Comparison of ENCODE assay signal across 30 cellular contexts in the genomic region with DNA sequence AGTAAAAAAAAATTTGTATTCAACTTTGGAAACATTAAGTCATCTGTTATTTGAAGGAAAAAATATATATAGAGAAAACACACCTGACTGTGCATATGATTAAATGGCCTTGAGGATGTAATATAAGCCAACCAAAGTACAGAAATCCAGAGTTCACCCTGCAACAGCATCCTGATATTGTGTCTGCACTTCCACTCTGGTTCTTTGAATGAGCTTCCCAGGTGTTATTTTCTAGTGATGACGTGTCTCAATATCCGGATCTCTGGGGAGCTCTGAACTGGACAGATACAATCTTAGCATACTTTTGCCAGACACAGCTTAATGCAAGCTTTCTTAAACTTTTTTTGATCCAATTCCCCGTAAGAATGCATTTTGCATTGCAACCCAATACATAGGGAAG.
"Had no signal": no experiment of that assay in that cellular context is flagged by ENCODE, and none has a peak within 500 bp of the region (broad histone marks: within the 10 kb centered on the region; RNA-seq: fewer than 3 reads in every experiment).

No MANE protein-coding gene starts in this region.

- H3K27ac ChIP-seq: adrenal gland, body of pancreas, colonic mucosa, sigmoid colon, uterus, WERI-Rb-1 had no signal

- H3K27ac Mint-ChIP-seq: activated naive CD4-positive, alpha-beta T cell treated with anti-CD3 and anti-CD28 coated beads for 36 hours; activated naive CD8-positive, alpha-beta T cell treated with anti-CD3 and anti-CD28 coated beads for 36 hours; nephron; stimulated activated memory B cell treated with anti-CD40 and anti-IgM and Interleukin-4, amounts not matched to agents 10 μg/mL and 1 μg/mL and 100 μg/mL, for 72 hours; stimulated activated naive CD8-positive, alpha-beta T cell treated with anti-CD3 and anti-CD28 coated beads, Interleukin-15, amount 100 ng/mL, for 72 hours; T-cell; T-helper 2 cell treated with Interferon-gamma antibody and Interleukin-4, amounts not matched to agents 5 μg/mL and 100 μg/mL, for 36 hours; type B pancreatic cell had no signal

- DNase-seq: activated CD4-positive, alpha-beta T cell treated with anti-CD3 and anti-CD28 coated beads for 48 hours; activated CD4-positive, alpha-beta T cell treated with anti-CD3 and anti-CD28 coated beads, Interleukin-2, amount 50 U/mL, for 48 hours; activated CD8-positive, alpha-beta memory T cell treated with anti-CD3 and anti-CD28 coated beads for 24 hours; activated effector memory CD4-positive, alpha-beta T cell treated with anti-CD3 and anti-CD28 coated beads, Interleukin-2, amount 50 U/mL, for 16 hours; activated naive CD4-positive, alpha-beta T cell treated with anti-CD3 and anti-CD28 coated beads for 36 hours; activated naive CD8-positive, alpha-beta T cell treated with anti-CD3 and anti-CD28 coated beads for 36 hours; adrenal gland; body of pancreas; cerebellar nuclear complex; colonic mucosa; foreskin fibroblast; sigmoid colon; stimulated activated CD4-positive, alpha-beta T cell treated with anti-CD3 and anti-CD28 coated beads, Interleukin-1b, Interleukin-23, amount 100 ng/mL, for 48 hours; stimulated activated CD4-positive, alpha-beta T cell treated with anti-CD3 and anti-CD28 coated beads, Interleukin-4, amount 100 ng/mL, for 4 hours; stimulated activated CD8-positive, alpha-beta memory T cell treated with anti-CD3 and anti-CD28 coated beads, Interleukin-4, amount 100 ng/mL, for 48 hours; stimulated activated naive CD8-positive, alpha-beta T cell treated with anti-CD3 and anti-CD28 coated beads, Interleukin-15, amount 100 ng/mL, for 72 hours; substantia nigra; T-cell; uterus; WERI-Rb-1 had no signal

- H3K4me3 Mint-ChIP-seq: activated naive CD4-positive, alpha-beta T cell treated with anti-CD3 and anti-CD28 coated beads for 36 hours; activated naive CD8-positive, alpha-beta T cell treated with anti-CD3 and anti-CD28 coated beads for 36 hours; nephron; stimulated activated memory B cell treated with anti-CD40 and anti-IgM and Interleukin-4, amounts not matched to agents 10 μg/mL and 1 μg/mL and 100 μg/mL, for 72 hours; stimulated activated naive CD8-positive, alpha-beta T cell treated with anti-CD3 and anti-CD28 coated beads, Interleukin-15, amount 100 ng/mL, for 72 hours; T-cell; T-helper 2 cell treated with Interferon-gamma antibody and Interleukin-4, amounts not matched to agents 5 μg/mL and 100 μg/mL, for 36 hours; type B pancreatic cell had no signal

- H3K9me3 ChIP-seq: adrenal gland, body of pancreas, colonic mucosa, neutrophil, sigmoid colon, uterus had no signal

- H3K4me1 Mint-ChIP-seq: activated naive CD8-positive, alpha-beta T cell treated with anti-CD3 and anti-CD28 coated beads for 36 hours; nephron; stimulated activated memory B cell treated with anti-CD40 and anti-IgM and Interleukin-4, amounts not matched to agents 10 μg/mL and 1 μg/mL and 100 μg/mL, for 72 hours; stimulated activated naive CD8-positive, alpha-beta T cell treated with anti-CD3 and anti-CD28 coated beads, Interleukin-15, amount 100 ng/mL, for 72 hours; T-cell had no signal

- H3K36me3 ChIP-seq: adrenal gland, colonic mucosa, neutrophil, sigmoid colon, uterus, WERI-Rb-1 had no signal

- H3K4me2 ChIP-seq: smooth muscle cell had no signal

- H3K4me3 ChIP-seq: adrenal gland, body of pancreas, colonic mucosa, lung, sigmoid colon, smooth muscle cell, uterus had no signal

- H3K27me3 Mint-ChIP-seq: activated naive CD8-positive, alpha-beta T cell treated with anti-CD3 and anti-CD28 coated beads for 36 hours; stimulated activated naive CD8-positive, alpha-beta T cell treated with anti-CD3 and anti-CD28 coated beads, Interleukin-15, amount 100 ng/mL, for 72 hours; type B pancreatic cell had no signal

- H3K9me3 Mint-ChIP-seq: activated naive CD4-positive, alpha-beta T cell treated with anti-CD3 and anti-CD28 coated beads for 36 hours; activated naive CD8-positive, alpha-beta T cell treated with anti-CD3 and anti-CD28 coated beads for 36 hours; nephron; stimulated activated memory B cell treated with anti-CD40 and anti-IgM and Interleukin-4, amounts not matched to agents 10 μg/mL and 1 μg/mL and 100 μg/mL, for 72 hours; stimulated activated naive CD8-positive, alpha-beta T cell treated with anti-CD3 and anti-CD28 coated beads, Interleukin-15, amount 100 ng/mL, for 72 hours; T-cell; T-helper 2 cell treated with Interferon-gamma antibody and Interleukin-4, amounts not matched to agents 5 μg/mL and 100 μg/mL, for 36 hours; type B pancreatic cell had no signal

- H3K4me1 ChIP-seq: adrenal gland, body of pancreas, colonic mucosa, sigmoid colon, uterus had no signal

- H3K27me3 ChIP-seq: adrenal gland, body of pancreas, colonic mucosa, neutrophil, sigmoid colon, uterus had no signal

- H3K36me3 Mint-ChIP-seq: activated naive CD8-positive, alpha-beta T cell treated with anti-CD3 and anti-CD28 coated beads for 36 hours; stimulated activated memory B cell treated with anti-CD40 and anti-IgM and Interleukin-4, amounts not matched to agents 10 μg/mL and 1 μg/mL and 100 μg/mL, for 72 hours; T-cell; type B pancreatic cell had no signal

- ATAC-seq: activated CD4-positive, CD25-positive, alpha-beta regulatory T cell treated with anti-CD3 and anti-CD28 coated beads, Interleukin-2, amount 50 U/mL, for 24 hours; body of pancreas; esophagus mucosa; left lobe of liver; stimulated activated memory B cell treated with anti-CD40 and anti-IgM and Interleukin-4, amounts not matched to agents 10 μg/mL and 1 μg/mL and 100 μg/mL, for 72 hours; stimulated activated naive CD8-positive, alpha-beta T cell treated with anti-CD3 and anti-CD28 coated beads, Interleukin-15, amount 100 ng/mL, for 72 hours; T-cell had no signal
